In genomic region chr3:188396251-188396650, GRCh38 we compare ENCODE assay signal across 1 cellular context.
TF ChIP-seq lines count a peak whose summit lies in the region.

No MANE protein-coding gene starts in this region.

TF ChIP-seq in SK-N-SH, 30 proteins besides CTCF, POLR2A, EP300 and RAD21:
- no peak for TF ChIP-seq MEF2A (IDR thresholded peaks at IDR 0.05; ENCODE audit: borderline replicate concordance, low read depth)
